ENCODE assay signal across 4 cellular contexts in the genomic region with DNA sequence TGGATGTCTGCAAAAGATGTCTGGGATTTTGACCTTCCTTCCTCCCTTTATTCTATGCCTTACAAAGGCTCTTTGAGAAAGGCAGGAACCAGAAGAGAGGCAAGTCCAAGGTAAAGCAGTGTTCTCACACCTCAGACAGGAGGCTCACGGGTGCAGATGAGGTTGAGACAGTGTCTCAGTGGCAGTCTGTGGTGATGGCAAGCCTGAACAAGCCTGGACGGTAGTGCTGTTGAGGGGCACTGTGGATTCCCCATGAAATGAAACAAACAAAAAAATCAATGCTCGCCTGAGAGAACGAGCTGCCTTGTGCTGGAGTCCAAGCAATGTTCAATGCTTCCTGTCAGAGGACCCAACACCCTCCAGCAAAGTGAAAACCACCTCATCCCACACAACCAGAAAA. TPM values are rescaled to one million over a fixed set of nuclear protein-coding genes. Genes with fewer than 3 reads are reported as not detected.
"Had no signal": no experiment of that assay in that cellular context is flagged by ENCODE, and none has a peak within 500 bp of the region (broad histone marks: within the 10 kb centered on the region; RNA-seq: fewer than 3 reads in every experiment).

No MANE protein-coding gene starts in this region.

RNA-seq across cellular contexts. Expression of gene RBMY1F, which starts 31.6 kb away (rescaled TPM):
- polyA plus RNA-seq: adipose tissue, adrenal gland, aorta, cardiac muscle cell had no signal
